In genomic region chr19:1004204-1004802, GRCh38 we compare ENCODE assay signal across 1 cellular context.
TF ChIP-seq lines count a peak whose summit lies in the region.

No MANE protein-coding gene starts in this region.

TF ChIP-seq in K562, 482 proteins besides CTCF, POLR2A, EP300 and RAD21:
- TF ChIP-seq ZNF431 (CRISPR knock-in tag; IDR thresholded peaks at IDR 0.05) (no peak), E2F6 (IDR thresholded peaks at IDR 0.05; ENCODE audit: borderline replicate concordance in 1 of 2, extremely low read depth in 1 of 2, insufficient read depth in 1 of 2, insufficient read length in 1 of 2, low read depth in 1 of 2, low read length in 1 of 2, poor library complexity in 1 of 2, severe bottlenecking in 1 of 2) (peak in 1 of 2 experiments; percentile 58), PRMT5 (CRISPR knock-in tag; IDR thresholded peaks at IDR 0.05) (no peak), CHAMP1 (IDR thresholded peaks at IDR 0.05) (no peak), PCBP1 (IDR thresholded peaks at IDR 0.05; ENCODE audit: low read depth, low read length, poor library complexity, severe bottlenecking) (peak; percentile 21), NUFIP1 (IDR thresholded peaks at IDR 0.05; ENCODE audit: partially characterized antibody) (no peak), NR2C2 (CRISPR knock-in tag; IDR thresholded peaks at IDR 0.05) (no peak), NR2C2 (tag; IDR thresholded peaks at IDR 0.05) (no peak), L3MBTL2 (IDR thresholded peaks at IDR 0.05) (0 out of 2 replicates have a peak, but pooled peaks have one; percentile 21), MGA (IDR thresholded peaks at IDR 0.05) (peak; percentile 50)
